27 cellular contexts compared by ENCODE assay signal in genomic region chr6:67875877-67876383, GRCh38.
"Had no signal": no experiment of that assay in that cellular context is flagged by ENCODE, and none has a peak within 500 bp of the region (broad histone marks: within the 10 kb centered on the region; RNA-seq: fewer than 3 reads in every experiment).

No MANE protein-coding gene starts in this region.

- H3K4me3 ChIP-seq: heart right ventricle, left lung, neural progenitor cell, smooth muscle cell, stomach, thyroid gland, vagina had no signal

- FAIRE-seq: islet of Langerhans had no signal

- H3K4me2 ChIP-seq: neural progenitor cell, smooth muscle cell had no signal

- H3K36me3 ChIP-seq: heart right ventricle, left lung, neural progenitor cell, stomach, thyroid gland, vagina had no signal

- H3K9ac ChIP-seq: neural progenitor cell, parathyroid adenoma had no signal

- H3K79me2 ChIP-seq: parathyroid adenoma had no signal

- DNase-seq: cortex of kidney; effector memory CD8-positive, alpha-beta T cell; foreskin melanocyte; glutamatergic neuron; heart right ventricle; hippocampal formation; left cardiac atrium; left lung; mesendoderm; midbrain; naive thymus-derived CD4-positive, alpha-beta T cell; stimulated activated CD4-positive, alpha-beta T cell treated with anti-CD3 and anti-CD28 coated beads, Interleukin-12 subunit alpha, Interleukin-12 subunit beta, amount 100 ng/mL, for 4 hours; stimulated activated CD4-positive, alpha-beta T cell treated with anti-CD3 and anti-CD28 coated beads, Interleukin-1b, Interleukin-23, amount 100 ng/mL, for 48 hours; stimulated activated CD4-positive, alpha-beta T cell treated with anti-CD3 and anti-CD28 coated beads, Interleukin-4, amount 100 ng/mL, for 1 hour; stimulated activated CD8-positive, alpha-beta memory T cell treated with anti-CD3 and anti-CD28 coated beads, Interleukin-4, amount 100 ng/mL, for 48 hours; stimulated activated naive CD4-positive, alpha-beta T cell; stomach; thyroid gland; trophoblast cell had no signal

- H3K27ac ChIP-seq: heart right ventricle, left lung, neural progenitor cell, parathyroid adenoma, stomach, thyroid gland, vagina had no signal

- ATAC-seq: effector memory CD8-positive, alpha-beta T cell; heart right ventricle; left cardiac atrium; left lung; naive thymus-derived CD4-positive, alpha-beta T cell; sciatic nerve had no signal

- H3K27me3 Mint-ChIP-seq: effector memory CD8-positive, alpha-beta T cell; naive thymus-derived CD4-positive, alpha-beta T cell; progenitor cell of endocrine pancreas had no signal

- H3K27ac Mint-ChIP-seq: effector memory CD8-positive, alpha-beta T cell; naive thymus-derived CD4-positive, alpha-beta T cell; nephron; neural progenitor cell; progenitor cell of endocrine pancreas had no signal

- H3K4me3 Mint-ChIP-seq: effector memory CD8-positive, alpha-beta T cell; naive thymus-derived CD4-positive, alpha-beta T cell; nephron; neural progenitor cell had no signal

- H2AFZ ChIP-seq: neural progenitor cell, parathyroid adenoma had no signal

- H3K27me3 ChIP-seq: heart right ventricle, left lung, neural progenitor cell, stomach, thyroid gland, vagina had no signal

- H3K9me3 ChIP-seq: thyroid gland, vagina had no signal

- H3K4me1 Mint-ChIP-seq: naive thymus-derived CD4-positive, alpha-beta T cell; nephron; neural progenitor cell had no signal

- H3K4me1 ChIP-seq: heart right ventricle, left lung, neural progenitor cell, parathyroid adenoma, stomach, thyroid gland, vagina had no signal
